ENCODE assay signal across 8 cellular contexts in the genomic region with DNA sequence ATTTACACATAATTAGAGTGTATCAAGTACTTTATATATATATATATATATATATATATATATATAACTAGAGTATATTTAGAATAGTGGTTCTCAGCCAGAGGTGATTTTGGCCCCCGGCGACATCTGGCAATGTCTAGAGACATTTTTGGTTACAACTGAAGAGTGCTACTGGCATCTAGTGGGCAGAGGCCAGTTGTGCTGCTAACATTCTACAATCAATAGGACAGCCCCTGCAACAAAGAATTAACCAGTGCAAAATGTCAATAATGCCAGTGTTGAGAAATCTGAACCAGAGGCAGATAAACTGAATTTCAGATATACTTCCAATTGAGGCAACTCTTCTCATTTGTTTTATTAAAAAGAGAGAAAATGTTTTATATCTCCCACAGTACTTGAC. TPM values are rescaled to one million over a fixed set of nuclear protein-coding genes. Genes with fewer than 3 reads are reported as not detected.
DNase-seq lines count a peak whose midpoint lies in the region; ATAC-seq, FAIRE-seq and TF ChIP-seq lines count a peak whose summit lies in the region.

No MANE protein-coding gene starts in this region.

- no peak for FAIRE-seq in D721Med (lab: Jason Lieb, UNC)

- POLR2A ChIA-PET in WTC11 (lab: Charles Lee) = no interaction called here

- CTCF ChIA-PET in WTC11 (lab: Charles Lee) = no interaction called here

- no peaks in the 10 kb centered on the region for H3K27me3 Mint-ChIP-seq in WTC11 (ENCODE audit: low read depth)

- no peaks in the 10 kb centered on the region for H3K9me3 Mint-ChIP-seq in WTC11

- DNase-seq in D721Med (ENCODE audit: insufficient read length, low spot score) (no peak), WTC11 (ENCODE audit: low spot score) (no peak), glomerular visceral epithelial cell (ENCODE audit: extremely low spot score) (peak; percentile 20), substantia nigra (lab: John Stamatoyannopoulos, UW) (peak in 27 of 49 donors; percentile 1 to 64 (median 20)), SHP77 treated with DMSO at 0.1 percent for 48 hours (lab: John Stamatoyannopoulos, UW) (no peak)

- TF ChIP-seq CTCF in D721Med (IDR thresholded peaks at IDR 0.05; ENCODE audit: insufficient read depth, missing control alignments) = peak; percentile 30
- no peak for TF ChIP-seq CTCF in WTC11 (IDR thresholded peaks at IDR 0.05)

- H3K27ac ChIP-seq in substantia nigra (ENCODE audit: low read depth, low read length, poor library complexity, severe bottlenecking) = no peak overlapping the region

- H3K27ac Mint-ChIP-seq in WTC11 = no peak overlapping the region

- ATAC-seq in GM18873 (IDR thresholded peaks at IDR 0.05; ENCODE audit: low FRiP score, unreplicated experiment) (peak; percentile 64), HG03469 (IDR thresholded peaks at IDR 0.05; ENCODE audit: unreplicated experiment) (peak; percentile 57), WTC11 (peak; percentile 75), HG02970 (IDR thresholded peaks at IDR 0.05; ENCODE audit: low FRiP score, unreplicated experiment) (no peak)

- H3K4me1 Mint-ChIP-seq in WTC11 = peaks cover 27% of the 10 kb centered on the region

- peaks cover 79% of the 10 kb centered on the region for H3K36me3 Mint-ChIP-seq in WTC11

- H3K4me3 Mint-ChIP-seq in WTC11 = no peak overlapping the region

TF ChIP-seq in WTC11, 78 proteins besides CTCF, POLR2A, EP300 and RAD21:
- TF ChIP-seq FOXK1 (CRISPR knock-in tag; IDR thresholded peaks at IDR 0.05) (no peak), ZBTB21 (CRISPR knock-in tag; IDR thresholded peaks at IDR 0.05; ENCODE audit: borderline replicate concordance) (no peak), ZNF317 (CRISPR knock-in tag; IDR thresholded peaks at IDR 0.05; ENCODE audit: borderline replicate concordance, low read depth) (no peak), NR3C1 (CRISPR knock-in tag; conservative IDR thresholded peaks at IDR 0.05; ENCODE audit: low read depth) (no peak), NFYB (CRISPR knock-in tag; conservative IDR thresholded peaks at IDR 0.05; ENCODE audit: low read depth) (no peak), SMAD4 (CRISPR knock-in tag; IDR thresholded peaks at IDR 0.05) (no peak), NR2C2 (CRISPR knock-in tag; IDR thresholded peaks at IDR 0.05) (no peak), SMAD3 (CRISPR knock-in tag; IDR thresholded peaks at IDR 0.05; ENCODE audit: borderline replicate concordance) (no peak), CREM (CRISPR knock-in tag; IDR thresholded peaks at IDR 0.05) (no peak), TEAD4 (CRISPR knock-in tag; IDR thresholded peaks at IDR 0.05) (no peak), TEAD1 (CRISPR knock-in tag; IDR thresholded peaks at IDR 0.05) (no peak)
- TF ChIP-seq, protein P1, sequence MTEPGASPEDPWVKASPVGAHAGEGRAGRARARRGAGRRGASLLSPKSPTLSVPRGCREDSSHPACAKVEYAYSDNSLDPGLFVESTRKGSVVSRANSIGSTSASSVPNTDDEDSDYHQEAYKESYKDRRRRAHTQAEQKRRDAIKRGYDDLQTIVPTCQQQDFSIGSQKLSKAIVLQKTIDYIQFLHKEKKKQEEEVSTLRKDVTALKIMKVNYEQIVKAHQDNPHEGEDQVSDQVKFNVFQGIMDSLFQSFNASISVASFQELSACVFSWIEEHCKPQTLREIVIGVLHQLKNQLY (CRISPR knock-in tag; IDR thresholded peaks at IDR 0.05) = no peak
- TF ChIP-seq, protein P2, sequence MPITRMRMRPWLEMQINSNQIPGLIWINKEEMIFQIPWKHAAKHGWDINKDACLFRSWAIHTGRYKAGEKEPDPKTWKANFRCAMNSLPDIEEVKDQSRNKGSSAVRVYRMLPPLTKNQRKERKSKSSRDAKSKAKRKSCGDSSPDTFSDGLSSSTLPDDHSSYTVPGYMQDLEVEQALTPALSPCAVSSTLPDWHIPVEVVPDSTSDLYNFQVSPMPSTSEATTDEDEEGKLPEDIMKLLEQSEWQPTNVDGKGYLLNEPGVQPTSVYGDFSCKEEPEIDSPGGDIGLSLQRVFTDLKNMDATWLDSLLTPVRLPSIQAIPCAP (CRISPR knock-in tag; IDR thresholded peaks at IDR 0.05) = no peak
- TF ChIP-seq, protein P3, sequence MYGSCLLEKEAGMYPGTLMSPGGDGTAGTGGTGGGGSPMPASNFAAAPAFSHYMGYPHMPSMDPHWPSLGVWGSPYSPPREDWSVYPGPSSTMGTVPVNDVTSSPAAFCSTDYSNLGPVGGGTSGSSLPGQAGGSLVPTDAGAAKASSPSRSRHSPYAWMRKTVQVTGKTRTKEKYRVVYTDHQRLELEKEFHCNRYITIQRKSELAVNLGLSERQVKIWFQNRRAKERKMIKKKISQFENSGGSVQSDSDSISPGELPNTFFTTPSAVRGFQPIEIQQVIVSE (CRISPR knock-in tag; IDR thresholded peaks at IDR 0.05; ENCODE audit: borderline replicate concordance) = no peak
- TF ChIP-seq, protein P4, sequence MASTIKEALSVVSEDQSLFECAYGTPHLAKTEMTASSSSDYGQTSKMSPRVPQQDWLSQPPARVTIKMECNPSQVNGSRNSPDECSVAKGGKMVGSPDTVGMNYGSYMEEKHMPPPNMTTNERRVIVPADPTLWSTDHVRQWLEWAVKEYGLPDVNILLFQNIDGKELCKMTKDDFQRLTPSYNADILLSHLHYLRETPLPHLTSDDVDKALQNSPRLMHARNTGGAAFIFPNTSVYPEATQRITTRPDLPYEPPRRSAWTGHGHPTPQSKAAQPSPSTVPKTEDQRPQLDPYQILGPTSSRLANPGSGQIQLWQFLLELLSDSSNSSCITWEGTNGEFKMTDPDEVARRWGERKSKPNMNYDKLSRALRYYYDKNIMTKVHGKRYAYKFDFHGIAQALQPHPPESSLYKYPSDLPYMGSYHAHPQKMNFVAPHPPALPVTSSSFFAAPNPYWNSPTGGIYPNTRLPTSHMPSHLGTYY (CRISPR knock-in tag; IDR thresholded peaks at IDR 0.05) = no peak

RNA-seq across cellular contexts. Expression of gene GTF2A1, which starts 8.9 kb away (rescaled TPM):
- total RNA-seq in WTC11 (2021) = 44.3 to 49.0 TPM (median 45.2 TPM) in 3 replicates

Comparison
In these comparisons a context has a peak if more than half of its experiments do, and no peak if none do; other contexts are left out.
1. DNase-seq: peak in glomerular visceral epithelial cell (single experiment) and substantia nigra (27 of 49); none in D721Med (single experiment), WTC11 (single experiment) and SHP77 treated with DMSO at 0.1 percent for 48 hours (single experiment).